ENCODE assay signal across 11 cellular contexts in the genomic region with DNA sequence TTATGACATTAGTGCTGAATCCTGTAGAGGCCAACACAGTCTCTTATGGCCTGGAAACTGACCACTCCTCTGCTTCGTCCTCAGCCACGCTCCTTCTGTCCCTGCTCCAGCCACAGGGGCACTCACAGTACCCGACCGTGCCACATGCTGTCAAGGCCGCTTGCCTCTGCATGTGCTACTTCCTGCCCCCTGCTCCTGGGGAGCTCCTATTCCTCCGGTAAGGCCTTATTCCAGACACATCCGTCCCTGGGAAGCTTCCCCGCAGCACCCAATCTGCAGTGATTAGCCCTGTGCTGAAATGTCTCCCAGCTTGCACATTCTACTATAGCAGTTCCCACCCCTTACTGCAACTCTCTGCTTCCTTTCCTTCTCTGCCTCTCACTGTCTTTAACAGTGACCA.
DNase-seq lines count a peak whose midpoint lies in the region; ATAC-seq and TF ChIP-seq lines count a peak whose summit lies in the region.
"Had no signal": no experiment of that assay in that cellular context is flagged by ENCODE, and none has a peak within 500 bp of the region (broad histone marks: within the 10 kb centered on the region; RNA-seq: fewer than 3 reads in every experiment).

No MANE protein-coding gene starts in this region.

- peaks cover 36% of the 10 kb centered on the region for H3K4me1 ChIP-seq in SJCRH30

- no peaks in the 10 kb centered on the region for H3K27me3 ChIP-seq in SJCRH30

- H3K9me3 Mint-ChIP-seq in WTC11: no peaks in the 10 kb centered on the region
- H3K9me3 Mint-ChIP-seq in endothelial cell (ENCODE audit: unreplicated experiment): no peaks in the 10 kb centered on the region
- H3K9me3 Mint-ChIP-seq in neural crest cell: no peaks in the 10 kb centered on the region

- H3K27me3 Mint-ChIP-seq in WTC11 (ENCODE audit: low read depth) (no peaks in the 10 kb centered on the region), endothelial cell (ENCODE audit: unreplicated experiment) (peaks cover 3% of the 10 kb centered on the region), neural crest cell (ENCODE audit: low read depth) (peaks cover 18% of the 10 kb centered on the region)
- H3K27me3 Mint-ChIP-seq: CD4-positive, alpha-beta memory T cell had no signal

- no peaks in the 10 kb centered on the region for H3K36me3 Mint-ChIP-seq in WTC11
- H3K36me3 Mint-ChIP-seq in endothelial cell (ENCODE audit: low read depth, unreplicated experiment): no peaks in the 10 kb centered on the region
- no peaks in the 10 kb centered on the region for H3K36me3 Mint-ChIP-seq in neural crest cell (ENCODE audit: low read depth)
- H3K36me3 Mint-ChIP-seq: CD4-positive, alpha-beta memory T cell had no signal

- H3K4me1 Mint-ChIP-seq in WTC11 (peaks cover 6% of the 10 kb centered on the region), endothelial cell (ENCODE audit: unreplicated experiment) (peaks cover 20% of the 10 kb centered on the region), neural crest cell (peaks cover 6% of the 10 kb centered on the region)
- H3K4me1 Mint-ChIP-seq: CD4-positive, alpha-beta memory T cell had no signal

- CTCF ChIA-PET in WTC11 (lab: Charles Lee): interaction anchor here (0.5 to 4.1 kb wide), 8 partner anchors 15 to 498 kb away, joined by 3 to 21 read pairs (median 4); no protein-coding TSS in a partner anchor

- no peaks in the 10 kb centered on the region for H3K9me3 ChIP-seq in SJCRH30 (replicated peaks)

- H3K27ac ChIP-seq in SJCRH30: peak overlapping the region; percentile 11
- H3K27ac ChIP-seq in coronary artery: no peak overlapping the region

- peak; percentile 52 for ATAC-seq in WTC11
- ATAC-seq in HG02981 (IDR thresholded peaks at IDR 0.05; ENCODE audit: unreplicated experiment): no peak

- DNase-seq in SJCRH30: no peak
- no peak for DNase-seq in WTC11 (ENCODE audit: low spot score)
- DNase-seq in endothelial cell (ENCODE audit: low spot score): no peak
- no peak for DNase-seq in neural crest cell (ENCODE audit: low read depth, low spot score)
- no peak for DNase-seq in NCI-H1417 treated with DMSO at 0.1 percent for 48 hours (lab: John Stamatoyannopoulos, UW)
- no peak for DNase-seq in GDM1 (lab: John Stamatoyannopoulos, UW)
- DNase-seq in coronary artery (ENCODE audit: low spot score): no peak
- DNase-seq: GOT3 had no signal

- POLR2A ChIA-PET in WTC11 (lab: Charles Lee): no interaction called here

- TF ChIP-seq CTCF in WTC11 (IDR thresholded peaks at IDR 0.05) (no peak), endothelial cell (IDR thresholded peaks at IDR 0.05; ENCODE audit: unreplicated experiment) (no peak), neural crest cell (conservative IDR thresholded peaks at IDR 0.05) (no peak), coronary artery (IDR thresholded peaks at IDR 0.05) (no peak)

- H3K36me3 ChIP-seq in SJCRH30: no peaks in the 10 kb centered on the region

- no peak overlapping the region for H3K4me3 ChIP-seq in SJCRH30
- no peak overlapping the region for H3K4me3 ChIP-seq in coronary artery
- H3K4me3 ChIP-seq: GM12878 had no signal

- H3K4me3 Mint-ChIP-seq in WTC11: no peak overlapping the region
- H3K4me3 Mint-ChIP-seq in endothelial cell (ENCODE audit: unreplicated experiment): no peak overlapping the region
- H3K4me3 Mint-ChIP-seq in neural crest cell: no peak overlapping the region
- H3K4me3 Mint-ChIP-seq: CD4-positive, alpha-beta memory T cell had no signal

- H3K27ac Mint-ChIP-seq in WTC11 (no peak overlapping the region), endothelial cell (ENCODE audit: unreplicated experiment) (peak overlapping the region; percentile 55), neural crest cell (ENCODE audit: unreplicated experiment) (peak overlapping the region; percentile 39)

TF ChIP-seq in WTC11, 78 proteins besides CTCF, POLR2A, EP300 and RAD21:
- no peak for TF ChIP-seq RELA (CRISPR knock-in tag; IDR thresholded peaks at IDR 0.05; ENCODE audit: borderline replicate concordance)
- TF ChIP-seq, protein P1, sequence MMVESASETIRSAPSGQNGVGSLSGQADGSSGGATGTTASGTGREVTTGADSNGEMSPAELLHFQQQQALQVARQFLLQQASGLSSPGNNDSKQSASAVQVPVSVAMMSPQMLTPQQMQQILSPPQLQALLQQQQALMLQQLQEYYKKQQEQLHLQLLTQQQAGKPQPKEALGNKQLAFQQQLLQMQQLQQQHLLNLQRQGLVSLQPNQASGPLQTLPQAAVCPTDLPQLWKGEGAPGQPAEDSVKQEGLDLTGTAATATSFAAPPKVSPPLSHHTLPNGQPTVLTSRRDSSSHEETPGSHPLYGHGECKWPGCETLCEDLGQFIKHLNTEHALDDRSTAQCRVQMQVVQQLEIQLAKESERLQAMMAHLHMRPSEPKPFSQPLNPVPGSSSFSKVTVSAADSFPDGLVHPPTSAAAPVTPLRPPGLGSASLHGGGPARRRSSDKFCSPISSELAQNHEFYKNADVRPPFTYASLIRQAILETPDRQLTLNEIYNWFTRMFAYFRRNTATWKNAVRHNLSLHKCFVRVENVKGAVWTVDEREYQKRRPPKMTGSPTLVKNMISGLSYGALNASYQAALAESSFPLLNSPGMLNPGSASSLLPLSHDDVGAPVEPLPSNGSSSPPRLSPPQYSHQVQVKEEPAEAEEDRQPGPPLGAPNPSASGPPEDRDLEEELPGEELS (CRISPR knock-in tag; IDR thresholded peaks at IDR 0.05): no peak
- TF ChIP-seq NFE2L1 (CRISPR knock-in tag; IDR thresholded peaks at IDR 0.05): no peak
- TF ChIP-seq CBFB (CRISPR knock-in tag; IDR thresholded peaks at IDR 0.05; ENCODE audit: low read depth): no peak
- TF ChIP-seq, protein P2, sequence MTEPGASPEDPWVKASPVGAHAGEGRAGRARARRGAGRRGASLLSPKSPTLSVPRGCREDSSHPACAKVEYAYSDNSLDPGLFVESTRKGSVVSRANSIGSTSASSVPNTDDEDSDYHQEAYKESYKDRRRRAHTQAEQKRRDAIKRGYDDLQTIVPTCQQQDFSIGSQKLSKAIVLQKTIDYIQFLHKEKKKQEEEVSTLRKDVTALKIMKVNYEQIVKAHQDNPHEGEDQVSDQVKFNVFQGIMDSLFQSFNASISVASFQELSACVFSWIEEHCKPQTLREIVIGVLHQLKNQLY (CRISPR knock-in tag; IDR thresholded peaks at IDR 0.05): no peak
- TF ChIP-seq, protein P3, sequence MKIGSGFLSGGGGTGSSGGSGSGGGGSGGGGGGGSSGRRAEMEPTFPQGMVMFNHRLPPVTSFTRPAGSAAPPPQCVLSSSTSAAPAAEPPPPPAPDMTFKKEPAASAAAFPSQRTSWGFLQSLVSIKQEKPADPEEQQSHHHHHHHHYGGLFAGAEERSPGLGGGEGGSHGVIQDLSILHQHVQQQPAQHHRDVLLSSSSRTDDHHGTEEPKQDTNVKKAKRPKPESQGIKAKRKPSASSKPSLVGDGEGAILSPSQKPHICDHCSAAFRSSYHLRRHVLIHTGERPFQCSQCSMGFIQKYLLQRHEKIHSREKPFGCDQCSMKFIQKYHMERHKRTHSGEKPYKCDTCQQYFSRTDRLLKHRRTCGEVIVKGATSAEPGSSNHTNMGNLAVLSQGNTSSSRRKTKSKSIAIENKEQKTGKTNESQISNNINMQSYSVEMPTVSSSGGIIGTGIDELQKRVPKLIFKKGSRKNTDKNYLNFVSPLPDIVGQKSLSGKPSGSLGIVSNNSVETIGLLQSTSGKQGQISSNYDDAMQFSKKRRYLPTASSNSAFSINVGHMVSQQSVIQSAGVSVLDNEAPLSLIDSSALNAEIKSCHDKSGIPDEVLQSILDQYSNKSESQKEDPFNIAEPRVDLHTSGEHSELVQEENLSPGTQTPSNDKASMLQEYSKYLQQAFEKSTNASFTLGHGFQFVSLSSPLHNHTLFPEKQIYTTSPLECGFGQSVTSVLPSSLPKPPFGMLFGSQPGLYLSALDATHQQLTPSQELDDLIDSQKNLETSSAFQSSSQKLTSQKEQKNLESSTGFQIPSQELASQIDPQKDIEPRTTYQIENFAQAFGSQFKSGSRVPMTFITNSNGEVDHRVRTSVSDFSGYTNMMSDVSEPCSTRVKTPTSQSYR (CRISPR knock-in tag; IDR thresholded peaks at IDR 0.05): no peak
- TF ChIP-seq, protein P4, sequence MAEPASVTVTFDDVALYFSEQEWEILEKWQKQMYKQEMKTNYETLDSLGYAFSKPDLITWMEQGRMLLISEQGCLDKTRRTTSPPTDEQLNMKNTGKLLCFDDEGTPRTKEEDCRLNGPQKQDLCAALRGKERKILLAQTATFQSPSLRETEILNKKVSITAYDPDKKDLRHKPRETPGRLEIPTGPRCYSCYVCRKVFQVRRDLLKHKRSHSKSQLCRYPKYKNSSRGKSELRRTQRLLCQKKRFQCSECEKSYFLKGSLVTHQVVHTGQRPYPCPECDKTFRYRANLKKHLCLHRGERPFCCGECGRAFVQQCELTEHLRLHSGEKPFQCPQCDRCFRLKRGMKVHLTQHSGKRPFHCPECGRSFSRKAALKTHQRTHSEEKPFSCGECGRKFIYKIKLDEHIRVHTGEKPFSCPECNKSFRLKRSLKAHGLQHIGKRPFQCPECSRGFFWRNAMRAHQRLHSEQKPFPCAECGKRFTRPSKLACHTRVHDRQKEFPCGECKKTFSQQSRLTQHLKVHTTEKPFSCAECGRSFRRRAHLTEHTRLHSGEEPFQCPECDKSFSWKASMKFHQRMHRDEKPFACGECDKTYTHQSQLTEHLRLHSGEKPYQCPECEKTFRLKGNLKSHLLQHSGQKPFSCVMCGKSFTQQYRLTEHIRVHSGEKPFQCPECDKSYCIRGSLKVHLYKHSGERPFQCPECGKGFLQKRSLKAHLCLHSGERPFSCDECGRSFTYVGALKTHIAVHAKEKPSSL (CRISPR knock-in tag; conservative IDR thresholded peaks at IDR 0.05): no peak
- TF ChIP-seq GRHL2 (CRISPR knock-in tag; IDR thresholded peaks at IDR 0.05; ENCODE audit: insufficient replicate concordance, severe bottlenecking): no peak
- no peak for TF ChIP-seq TEAD4 (CRISPR knock-in tag; IDR thresholded peaks at IDR 0.05)
- TF ChIP-seq SP1 (CRISPR knock-in tag; conservative IDR thresholded peaks at IDR 0.05): no peak
- no peak for TF ChIP-seq ZNF416 (CRISPR knock-in tag; IDR thresholded peaks at IDR 0.05)
- TF ChIP-seq ZNF423 (CRISPR knock-in tag; IDR thresholded peaks at IDR 0.05): no peak
- TF ChIP-seq ZNF396 (CRISPR knock-in tag; IDR thresholded peaks at IDR 0.05; ENCODE audit: borderline replicate concordance): no peak
- TF ChIP-seq FOXJ3 (CRISPR knock-in tag; IDR thresholded peaks at IDR 0.05; ENCODE audit: borderline replicate concordance): no peak
TF ChIP-seq in WTC11: peak in this region for 0.
